8 cellular contexts compared by ENCODE assay signal in genomic region chr17:78879679-78880186, GRCh38. TPM values are rescaled to one million over a fixed set of nuclear protein-coding genes. Genes with fewer than 3 reads are reported as not detected.
DNase-seq lines count a peak whose midpoint lies in the region; TF ChIP-seq lines count a peak whose summit lies in the region.

No MANE protein-coding gene starts in this region.

- peak; percentile 94 for DNase-seq in HFF-Myc (ENCODE audit: extremely low read depth, low read depth)
- DNase-seq in activated T-helper 2 cell treated with anti-CD3 and anti-CD28 coated beads, Interferon-gamma antibody, Interleukin-2, Interleukin-4, amounts not matched to agents 10 μg/mL and 5 μg/mL and 100 μg/mL, durations not matched to agents 14 hours and 24 hours and 36 hours (ENCODE audit: low spot score): no peak
- DNase-seq in cardiac septum (ENCODE audit: low spot score): peak; percentile 89
- no peak for DNase-seq in NCI-H1092 treated with DMSO at 0.1 percent for 48 hours (lab: John Stamatoyannopoulos, UW)
- DNase-seq in DMS153 (lab: John Stamatoyannopoulos, UW): no peak
- DNase-seq in SIG-M5 treated with dmso at 0.1 percent for 504 hours (lab: John Stamatoyannopoulos, UW; ENCODE audit: unreplicated experiment): no peak
- no peak for DNase-seq in inferior parietal cortex (ENCODE audit: extremely low spot score)

- H3K27me3 Mint-ChIP-seq in activated T-helper 2 cell treated with anti-CD3 and anti-CD28 coated beads, Interferon-gamma antibody, Interleukin-2, Interleukin-4, amounts not matched to agents 10 μg/mL and 5 μg/mL and 100 μg/mL, durations not matched to agents 14 hours and 24 hours and 36 hours (ENCODE audit: low read depth): peaks cover 15% of the 10 kb centered on the region

- no peaks in the 10 kb centered on the region for H3K9me3 ChIP-seq in skeletal muscle satellite cell (replicated peaks; ENCODE audit: low read length)

- peaks cover 6% of the 10 kb centered on the region for H3K36me3 ChIP-seq in skeletal muscle satellite cell (ENCODE audit: insufficient read depth, low read length)

- no peak for TF ChIP-seq CTCF in HFF-Myc (IDR thresholded peaks at IDR 0.05; ENCODE audit: low read depth, low read length, missing control alignments)

- H3K4me2 ChIP-seq in skeletal muscle satellite cell (ENCODE audit: low read length): peak overlapping the region; percentile 76

- H3K36me3 Mint-ChIP-seq in activated T-helper 2 cell treated with anti-CD3 and anti-CD28 coated beads, Interferon-gamma antibody, Interleukin-2, Interleukin-4, amounts not matched to agents 10 μg/mL and 5 μg/mL and 100 μg/mL, durations not matched to agents 14 hours and 24 hours and 36 hours (ENCODE audit: low read depth): no peaks in the 10 kb centered on the region

- H3K4me3 ChIP-seq in HFF-Myc (replicated peaks; ENCODE audit: low read depth, low read length): peak overlapping the region; percentile 24
- peak overlapping the region; percentile 43 for H3K4me3 ChIP-seq in skeletal muscle satellite cell (ENCODE audit: low read length)

- H3K9ac ChIP-seq in skeletal muscle satellite cell (ENCODE audit: low read depth, low read length): peak overlapping the region; percentile 76

- intact Hi-C loops in activated T-helper 2 cell treated with anti-CD3 and anti-CD28 coated beads, Interferon-gamma antibody, Interleukin-2, Interleukin-4, amounts not matched to agents 10 μg/mL and 5 μg/mL and 100 μg/mL, durations not matched to agents 14 hours and 24 hours and 36 hours (cut with micrococcal nuclease): no loop called here
- intact Hi-C loops in cardiac septum (cut with DNase I): loop anchor here (5.0 kb wide), 1 partner anchor 53 kb away; no protein-coding TSS in a partner anchor

- peak overlapping the region; percentile 42 for H3K27ac Mint-ChIP-seq in activated T-helper 2 cell treated with anti-CD3 and anti-CD28 coated beads, Interferon-gamma antibody, Interleukin-2, Interleukin-4, amounts not matched to agents 10 μg/mL and 5 μg/mL and 100 μg/mL, durations not matched to agents 14 hours and 24 hours and 36 hours

- peaks cover 20% of the 10 kb centered on the region for H3K4me1 Mint-ChIP-seq in activated T-helper 2 cell treated with anti-CD3 and anti-CD28 coated beads, Interferon-gamma antibody, Interleukin-2, Interleukin-4, amounts not matched to agents 10 μg/mL and 5 μg/mL and 100 μg/mL, durations not matched to agents 14 hours and 24 hours and 36 hours (ENCODE audit: low read depth)

- no peaks in the 10 kb centered on the region for H3K27me3 ChIP-seq in skeletal muscle satellite cell (ENCODE audit: control insufficient read depth, insufficient read depth, low read length)

- peaks cover 74% of the 10 kb centered on the region for H3K4me1 ChIP-seq in skeletal muscle satellite cell (ENCODE audit: control insufficient read depth, insufficient read depth, low read length)

- H3K4me3 Mint-ChIP-seq in activated T-helper 2 cell treated with anti-CD3 and anti-CD28 coated beads, Interferon-gamma antibody, Interleukin-2, Interleukin-4, amounts not matched to agents 10 μg/mL and 5 μg/mL and 100 μg/mL, durations not matched to agents 14 hours and 24 hours and 36 hours (ENCODE audit: low read depth): no peak overlapping the region

- H3K9me3 Mint-ChIP-seq in activated T-helper 2 cell treated with anti-CD3 and anti-CD28 coated beads, Interferon-gamma antibody, Interleukin-2, Interleukin-4, amounts not matched to agents 10 μg/mL and 5 μg/mL and 100 μg/mL, durations not matched to agents 14 hours and 24 hours and 36 hours: no peaks in the 10 kb centered on the region

RNA-seq across cellular contexts. Expression of gene CEP295NL, which starts 23.3 kb away (rescaled TPM):
- total RNA-seq in activated T-helper 2 cell treated with anti-CD3 and anti-CD28 coated beads, Interferon-gamma antibody, Interleukin-2, Interleukin-4, amounts not matched to agents 10 μg/mL and 5 μg/mL and 100 μg/mL, durations not matched to agents 14 hours and 24 hours and 36 hours: not detected in 2 replicates
- 1.6 TPM for total RNA-seq in cardiac septum
- 1.0 and 1.5 TPM in 2 replicates for total RNA-seq in skeletal muscle satellite cell (2012; rRNA removed)

RNA-seq across cellular contexts. Expression of gene USP36, which starts 39.1 kb away (rescaled TPM):
- 103 and 105 TPM in 2 replicates for total RNA-seq in activated T-helper 2 cell treated with anti-CD3 and anti-CD28 coated beads, Interferon-gamma antibody, Interleukin-2, Interleukin-4, amounts not matched to agents 10 μg/mL and 5 μg/mL and 100 μg/mL, durations not matched to agents 14 hours and 24 hours and 36 hours
- 19.5 TPM for total RNA-seq in cardiac septum
- 25.3 and 29.1 TPM in 2 replicates for total RNA-seq in skeletal muscle satellite cell (2012; rRNA removed)

RNA-seq across cellular contexts. Expression of gene TIMP2, which starts 45.5 kb away (rescaled TPM):
- total RNA-seq in activated T-helper 2 cell treated with anti-CD3 and anti-CD28 coated beads, Interferon-gamma antibody, Interleukin-2, Interleukin-4, amounts not matched to agents 10 μg/mL and 5 μg/mL and 100 μg/mL, durations not matched to agents 14 hours and 24 hours and 36 hours: 0.71 and 0.84 TPM in 2 replicates
- total RNA-seq in cardiac septum: 95.5 TPM
- total RNA-seq in skeletal muscle satellite cell (2012; rRNA removed): 44.4 and 67.9 TPM in 2 replicates

Comparison
In these comparisons a context has a peak if more than half of its experiments do, and no peak if none do; other contexts are left out.
1. DNase-seq: peak in HFF-Myc (single experiment) and cardiac septum (single experiment); none in activated T-helper 2 cell treated with anti-CD3 and anti-CD28 coated beads, Interferon-gamma antibody, Interleukin-2, Interleukin-4, amounts not matched to agents 10 μg/mL and 5 μg/mL and 100 μg/mL, durations not matched to agents 14 hours and 24 hours and 36 hours (single experiment), NCI-H1092 treated with DMSO at 0.1 percent for 48 hours (single experiment), DMS153 (single experiment), SIG-M5 treated with dmso at 0.1 percent for 504 hours (single experiment) and inferior parietal cortex (single experiment).
2. RNA of gene TIMP2, which starts 45.5 kb away (total RNA-seq): 95.5 TPM in cardiac septum (single experiment); 0.71 to 0.84 TPM in activated T-helper 2 cell treated with anti-CD3 and anti-CD28 coated beads, Interferon-gamma antibody, Interleukin-2, Interleukin-4, amounts not matched to agents 10 μg/mL and 5 μg/mL and 100 μg/mL, durations not matched to agents 14 hours and 24 hours and 36 hours; every median in the first group is over 10 times any median in the second.